In the genomic region with DNA sequence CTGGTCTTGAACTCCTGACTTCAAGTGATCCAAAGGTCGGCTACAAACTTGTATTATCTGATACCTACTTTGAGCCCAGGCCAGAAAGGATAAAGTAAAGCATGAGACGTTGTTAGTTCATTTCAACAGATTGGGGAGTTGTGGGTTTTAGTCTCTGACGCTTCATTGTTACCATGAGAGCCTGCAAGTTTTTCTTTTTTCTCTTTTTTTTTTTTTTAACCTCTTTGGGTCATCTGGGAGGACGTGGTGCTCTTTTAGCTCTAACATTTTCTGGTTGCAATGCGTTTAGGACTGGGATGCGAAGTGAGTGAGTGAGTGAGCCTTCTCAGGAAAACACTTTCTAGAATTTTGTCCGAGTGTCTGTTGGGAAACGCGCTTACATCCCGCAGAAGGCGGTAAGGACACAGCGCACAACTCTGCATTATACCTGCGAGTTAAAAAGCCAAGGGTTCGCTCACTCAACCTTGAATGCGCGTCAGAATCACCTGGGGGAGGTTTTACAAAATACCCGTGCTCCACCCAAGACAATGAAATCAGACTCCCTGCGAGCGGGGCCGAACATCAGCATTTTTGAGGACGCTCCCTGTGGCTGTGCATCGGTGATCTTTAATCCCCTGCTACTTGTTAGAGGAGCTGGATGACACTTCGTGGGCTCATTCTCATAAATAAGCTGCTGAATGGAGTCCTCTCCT, we compare ENCODE assay signal across 8 cellular contexts. TPM values are rescaled to one million over a fixed set of nuclear protein-coding genes. Genes with fewer than 3 reads are reported as not detected.
DNase-seq lines count a peak whose midpoint lies in the region; ATAC-seq and TF ChIP-seq lines count a peak whose summit lies in the region.

No MANE protein-coding gene starts in this region.

- ATAC-seq in Right ventricle myocardium superior (ENCODE audit: poor library complexity) = peak; percentile 6
- no peak for ATAC-seq in Right ventricle myocardium inferior
- no peak for ATAC-seq in HG03378 (IDR thresholded peaks at IDR 0.05; ENCODE audit: unreplicated experiment)

- peaks cover 0 to 20% (median 0%) of the 10 kb centered on the region in 45 donors for H3K27me3 ChIP-seq in dorsolateral prefrontal cortex

- 20 to 21% methylated on average over 19 to 20 of the region's 23 CpGs for WGBS in mesodermal cell (ENCODE audit: insufficient coverage in 2 of 2), 2 experiments
- WGBS in urinary bladder = 7% methylated on average over 23 of the region's 23 CpGs

- POLR2A ChIA-PET in RWPE1 (lab: Yijun Ruan, JAX; ENCODE audit: low non-redundant PET) = interaction anchor here (1.6 kb wide), 1 partner anchor 63 kb away, joined by 9 read pairs; the partner anchor contains the start of gene TEFM

- intact Hi-C loops in Right ventricle myocardium superior (cut with DNase I) = no loop called here
- intact Hi-C loops in Right ventricle myocardium inferior (cut with DNase I) = loop anchor here (5.0 kb wide), 1 partner anchor 37 kb away; no protein-coding TSS in a partner anchor
- intact Hi-C loops in dorsolateral prefrontal cortex (cut with DNase I) = loop anchor here in 1 of 2 donors (10.0 kb wide), 1 partner anchor 55 kb away; no protein-coding TSS in a partner anchor

- TF ChIP-seq CTCF in RWPE1 (conservative IDR thresholded peaks at IDR 0.05; ENCODE audit: low read depth) (no peak), dorsolateral prefrontal cortex (IDR thresholded peaks at IDR 0.05 in 54 of 56, conservative IDR thresholded peaks at IDR 0.05 in 2 of 56; ENCODE audit: low read depth in 1 of 56, partially characterized antibody in 56 of 56) (peak in 2 of 56 donors; percentile 21 to 35)

- peaks cover 1% of the 10 kb centered on the region for H3K36me3 ChIP-seq in mesodermal cell (ENCODE audit: control insufficient read depth, insufficient read depth, low read length)
- H3K36me3 ChIP-seq in urinary bladder (ENCODE audit: insufficient read depth) = no peaks in the 10 kb centered on the region

- CTCF ChIA-PET in RWPE1 (lab: Yijun Ruan, JAX) = interaction anchor here (0.6 kb wide), 1 partner anchor 17 kb away, joined by 6 read pairs; no protein-coding TSS in a partner anchor

- DNase-seq in Right ventricle myocardium superior = no peak
- no peak for DNase-seq in Right ventricle myocardium inferior (ENCODE audit: missing footprints)
- DNase-seq in RWPE1 (ENCODE audit: low spot score) = peak; percentile 46
- DNase-seq in dorsolateral prefrontal cortex = peak in 1 of 10 donors; percentile 20
- no peak for DNase-seq in GF-D8 (lab: John Stamatoyannopoulos, UW)

- peaks cover 6% of the 10 kb centered on the region for H3K9me3 ChIP-seq in mesodermal cell (ENCODE audit: control insufficient read depth, low read length)

- H3K4me1 ChIP-seq in mesodermal cell (ENCODE audit: control insufficient read depth, insufficient read depth, low read length, poor library complexity, severe bottlenecking) (no peaks in the 10 kb centered on the region), urinary bladder (ENCODE audit: insufficient read depth) (peaks cover 1% of the 10 kb centered on the region)

- H3K4me3 ChIP-seq in dorsolateral prefrontal cortex = peak overlapping the region; percentile 49 to 79 (median 69)
- H3K4me3 ChIP-seq in mesodermal cell (ENCODE audit: extremely low read depth, insufficient read depth, low read length, poor library complexity, severe bottlenecking) = peak overlapping the region; percentile 61
- peak overlapping the region; percentile 74 for H3K4me3 ChIP-seq in urinary bladder (ENCODE audit: low read depth, low read length)

- peak overlapping the region; percentile 98 for H3K27ac ChIP-seq in RWPE1
- peak overlapping the region in 56 of 59 donors; percentile 27 to 95 (median 83) for H3K27ac ChIP-seq in dorsolateral prefrontal cortex
- peak overlapping the region; percentile 89 for H3K27ac ChIP-seq in mesodermal cell (ENCODE audit: low read depth, low read length, severe bottlenecking)
- H3K27ac ChIP-seq in urinary bladder (ENCODE audit: low read depth) = peak overlapping the region; percentile 97

RNA-seq across cellular contexts. Expression of gene RNF135, which starts 0.7 kb away (rescaled TPM):
- total RNA-seq in Right ventricle myocardium superior (4.7 TPM), Right ventricle myocardium inferior (5.7 TPM), dorsolateral prefrontal cortex (10 to 100 TPM in 9 of 120 experiments, 1 to 10 TPM in 111; 1.7 to 12.4 (median 5.5) TPM), urinary bladder (10.1 TPM)
- polyA plus RNA-seq in mesodermal cell (2013, experiment 1 of 2) = 12.7 TPM
- polyA plus RNA-seq in mesodermal cell (2013, experiment 2 of 2) = 11.4 TPM
- 17.1 TPM for polyA plus RNA-seq in urinary bladder

RNA-seq across cellular contexts. Expression of gene ADAP2, which starts 48.4 kb away (rescaled TPM):
- 7.6 TPM for total RNA-seq in Right ventricle myocardium superior
- total RNA-seq in Right ventricle myocardium inferior = 8.6 TPM
- total RNA-seq in dorsolateral prefrontal cortex = 10 to 100 TPM in 62 of 120 experiments, 1 to 10 TPM in 58; 2.5 to 22.4 (median 10.1) TPM
- polyA plus RNA-seq in mesodermal cell (2013, experiment 1 of 2) = 1.2 TPM
- polyA plus RNA-seq in mesodermal cell (2013, experiment 2 of 2) = 0.61 TPM
- total RNA-seq in urinary bladder = 15.1 TPM
- 6.7 TPM for polyA plus RNA-seq in urinary bladder
